ENCODE assay signal across 1 cellular context in genomic region chr16:85200471-85201278, GRCh38.
TF ChIP-seq lines count a peak whose summit lies in the region.

No MANE protein-coding gene starts in this region.

TF ChIP-seq in HepG2, 621 proteins besides CTCF, POLR2A, EP300 and RAD21 (continued from another document and continues in another):
- no peak for TF ChIP-seq CERS6 (CRISPR knock-in tag; IDR thresholded peaks at IDR 0.05)
- peak; percentile 22; the same call in 1 of the 2 replicates for TF ChIP-seq ZNF503 (CRISPR knock-in tag; IDR thresholded peaks at IDR 0.05)
- TF ChIP-seq KLF16 (CRISPR knock-in tag; IDR thresholded peaks at IDR 0.05), result peak in 1 of 2 experiments; percentile 40; a peak in 1 of 4 replicates
- TF ChIP-seq ZNF558 (CRISPR knock-in tag; IDR thresholded peaks at IDR 0.05; ENCODE audit: borderline replicate concordance), result no peak
- peak; percentile 17; the same call in 1 of the 2 replicates for TF ChIP-seq RFXAP (CRISPR knock-in tag; IDR thresholded peaks at IDR 0.05; ENCODE audit: borderline replicate concordance)
- peak; percentile 70; the same call in 1 of the 2 replicates for TF ChIP-seq ZNF788 (CRISPR knock-in tag; IDR thresholded peaks at IDR 0.05; ENCODE audit: borderline replicate concordance)
- TF ChIP-seq ZNF354B (CRISPR knock-in tag; IDR thresholded peaks at IDR 0.05), result peak; percentile 91; the same call in 1 of the 2 replicates
- TF ChIP-seq JUND (CRISPR knock-in tag; IDR thresholded peaks at IDR 0.05), result peak; percentile 79; the same call in 1 of the 2 replicates
- peak; percentile 3; the same call in 1 of the 2 replicates for TF ChIP-seq ZNF7 (CRISPR knock-in tag; IDR thresholded peaks at IDR 0.05)
- peak; percentile 59 for TF ChIP-seq HINFP (CRISPR knock-in tag; IDR thresholded peaks at IDR 0.05; ENCODE audit: low read depth)
- no peak for TF ChIP-seq ZBTB4 (CRISPR knock-in tag; IDR thresholded peaks at IDR 0.05; ENCODE audit: borderline replicate concordance)
- no peak for TF ChIP-seq ZC3H13 (CRISPR knock-in tag; IDR thresholded peaks at IDR 0.05)
- TF ChIP-seq THYN1 (CRISPR knock-in tag; IDR thresholded peaks at IDR 0.05; ENCODE audit: borderline replicate concordance, low read depth), result no peak
- peak; percentile 62; the same call in 1 of the 2 replicates for TF ChIP-seq ZNF441 (CRISPR knock-in tag; IDR thresholded peaks at IDR 0.05; ENCODE audit: borderline replicate concordance)
- TF ChIP-seq MED1 (CRISPR knock-in tag; IDR thresholded peaks at IDR 0.05), result peak; percentile 52; the same call in 1 of the 2 replicates
- 0 out of 2 replicates have a peak, but pooled peaks have one; percentile 53 for TF ChIP-seq ZNF766 (CRISPR knock-in tag; IDR thresholded peaks at IDR 0.05; ENCODE audit: borderline replicate concordance)
- peak; percentile 68 for TF ChIP-seq PITX1 (CRISPR knock-in tag; IDR thresholded peaks at IDR 0.05)
- TF ChIP-seq NKX3-1 (CRISPR knock-in tag; IDR thresholded peaks at IDR 0.05), result no peak
- TF ChIP-seq DMAP1 (CRISPR knock-in tag; IDR thresholded peaks at IDR 0.05), result peak; percentile 21; the same call in 1 of the 2 replicates
- peak; percentile 43; the same call in 1 of the 2 replicates for TF ChIP-seq ZNF264 (CRISPR knock-in tag; IDR thresholded peaks at IDR 0.05)
- peak; percentile 43; the same call in 1 of the 2 replicates for TF ChIP-seq ZNF275 (CRISPR knock-in tag; IDR thresholded peaks at IDR 0.05; ENCODE audit: borderline replicate concordance)
- TF ChIP-seq UBTF (CRISPR knock-in tag; IDR thresholded peaks at IDR 0.05), result peak; percentile 69
- peak; percentile 100 for TF ChIP-seq ZNF121 (CRISPR knock-in tag; IDR thresholded peaks at IDR 0.05)
- 0 out of 2 replicates have a peak, but pooled peaks have one; percentile 38 for TF ChIP-seq SOX5 (CRISPR knock-in tag; IDR thresholded peaks at IDR 0.05; ENCODE audit: borderline replicate concordance)
- peak; percentile 72; the same call in 1 of the 2 replicates for TF ChIP-seq ZNF3 (CRISPR knock-in tag; IDR thresholded peaks at IDR 0.05)
- TF ChIP-seq ZNF687 (CRISPR knock-in tag; IDR thresholded peaks at IDR 0.05), result peak; percentile 43; the same call in 1 of the 2 replicates
- peak; percentile 80 for TF ChIP-seq PAXIP1 (CRISPR knock-in tag; conservative IDR thresholded peaks at IDR 0.05)
- peak; percentile 52; the same call in 1 of the 2 replicates for TF ChIP-seq ZSCAN31 (CRISPR knock-in tag; IDR thresholded peaks at IDR 0.05; ENCODE audit: low read depth)
- no peak for TF ChIP-seq ZBTB44 (CRISPR knock-in tag; IDR thresholded peaks at IDR 0.05)
- 0 out of 2 replicates have a peak, but pooled peaks have one; percentile 40 for TF ChIP-seq KDM2A (CRISPR knock-in tag; IDR thresholded peaks at IDR 0.05; ENCODE audit: borderline replicate concordance, low read depth)
